In genomic region chr11:35879361-35879760, GRCh38 we compare ENCODE assay signal across 19 cellular contexts.
"Had no signal": no experiment of that assay in that cellular context is flagged by ENCODE, and none has a peak within 500 bp of the region (broad histone marks: within the 10 kb centered on the region; RNA-seq: fewer than 3 reads in every experiment).

No MANE protein-coding gene starts in this region.

- H3K79me2 ChIP-seq: hepatocyte had no signal

- DNase-seq: cortex of kidney; effector CD8-positive, alpha-beta T cell; effector memory CD8-positive, alpha-beta T cell; endodermal cell; erythroblast; foreskin keratinocyte; heart left ventricle; hypothalamus; immature natural killer cell; left cardiac atrium; left lung; left ventricle myocardium superior; lower lobe of right lung; mesenchymal stem cell; midbrain; naive thymus-derived CD4-positive, alpha-beta T cell had no signal

- H3K4me1 ChIP-seq: foreskin keratinocyte, gastroesophageal sphincter, heart left ventricle, left lung, lower lobe of right lung had no signal

- H3K9me3 ChIP-seq: gastroesophageal sphincter, heart left ventricle, left lung, lower lobe of right lung had no signal

- H3K4me3 ChIP-seq: gastroesophageal sphincter, heart left ventricle, hepatocyte, left lung, lower lobe of right lung had no signal

- H3K27me3 ChIP-seq: foreskin keratinocyte, gastroesophageal sphincter, heart left ventricle, hepatocyte, left lung had no signal

- H3K4me2 ChIP-seq: hepatocyte had no signal

- H3K27ac ChIP-seq: epithelial cell of prostate, foreskin keratinocyte, gastroesophageal sphincter, heart left ventricle, hepatocyte, left lung, lower lobe of right lung had no signal

- H3K36me3 ChIP-seq: gastroesophageal sphincter, heart left ventricle, left lung, lower lobe of right lung had no signal
